Comparison of ENCODE assay signal across 11 cellular contexts in the genomic region with DNA sequence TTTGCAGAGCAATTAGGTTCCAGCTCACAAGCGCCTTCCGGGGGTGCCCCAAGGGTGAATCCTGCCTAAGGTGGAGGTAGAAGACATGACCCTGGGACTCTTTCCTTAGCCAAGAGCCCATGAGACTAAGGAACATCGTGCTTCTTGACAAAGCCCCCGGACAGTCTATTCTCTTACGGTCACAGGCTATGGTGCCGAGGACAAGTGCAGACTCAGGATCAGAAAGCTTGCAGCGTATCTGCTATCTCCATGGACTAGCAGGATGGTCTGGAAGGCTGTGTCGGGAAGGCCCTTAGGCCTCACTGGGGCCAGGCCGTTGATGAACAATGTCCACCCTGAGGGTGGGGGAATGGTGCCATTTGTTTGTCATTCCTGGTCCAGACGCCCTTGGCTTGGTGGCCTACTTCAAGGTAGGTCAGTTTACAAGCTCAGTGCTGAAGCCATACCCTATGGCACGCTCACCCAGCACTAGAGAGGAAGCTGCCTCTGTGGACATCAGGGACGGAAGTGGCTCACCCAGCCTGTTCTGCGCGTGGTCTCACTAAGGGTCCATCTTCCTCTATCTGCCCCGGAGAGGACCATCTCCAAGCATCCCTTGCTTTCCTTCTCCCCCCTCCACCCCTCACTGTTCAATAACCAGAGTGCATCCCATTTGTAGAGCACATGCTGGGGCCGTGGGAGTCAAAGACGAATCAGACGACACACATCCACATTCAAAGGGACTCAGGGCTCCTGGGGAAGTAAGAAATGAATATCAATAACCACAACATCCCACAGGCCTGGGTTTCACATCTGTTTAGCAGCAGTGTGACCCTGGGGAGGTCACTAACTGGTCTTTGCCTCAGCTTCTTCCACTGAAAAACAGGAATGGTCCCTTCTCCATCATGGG. TPM values are rescaled to one million over a fixed set of nuclear protein-coding genes. Genes with fewer than 3 reads are reported as not detected.
A peak's percentile ranks its signal among the peaks of the same experiment; 100 is the strongest.
DNase-seq lines count a peak whose midpoint lies in the region; ATAC-seq and TF ChIP-seq lines count a peak whose summit lies in the region.
"Had no signal": no experiment of that assay in that cellular context is flagged by ENCODE, and none has a peak within 500 bp of the region (broad histone marks: within the 10 kb centered on the region; RNA-seq: fewer than 3 reads in every experiment).

No MANE protein-coding gene starts in this region.

- H3K4me1 ChIP-seq in aorta (ENCODE audit: control insufficient read depth in 1 of 2, insufficient read depth in 2 of 2, low read length in 2 of 2) (no peaks in the 10 kb centered on the region), OCI-LY7 (ENCODE audit: insufficient read depth, low read length, poor library complexity, severe bottlenecking) (no peaks in the 10 kb centered on the region)
- H3K4me1 ChIP-seq: SJSA1 had no signal

- peaks cover 0 to 8% of the 10 kb centered on the region in 2 donors for H3K36me3 ChIP-seq in aorta (ENCODE audit: control insufficient read depth in 1 of 2, insufficient read depth in 2 of 2, low read length in 1 of 2)
- H3K36me3 ChIP-seq in OCI-LY7 (ENCODE audit: insufficient read depth, low read length), result peaks cover 6% of the 10 kb centered on the region; the same call in 1 of the 2 replicates

- H3K4me3 ChIP-seq in aorta (ENCODE audit: low read length in 2 of 2), result no peak overlapping the region
- no peak overlapping the region for H3K4me3 ChIP-seq in OCI-LY7 (ENCODE audit: low read depth, low read length, poor library complexity, severe bottlenecking)
- H3K4me3 ChIP-seq: SJSA1 had no signal

- peak in 2 of 3 donors; percentile 29 to 33 for DNase-seq in stimulated activated CD4-positive, alpha-beta T cell treated with anti-CD3 and anti-CD28 coated beads, Interleukin-12 subunit alpha, Interleukin-12 subunit beta, amount 100 ng/mL, for 48 hours (ENCODE audit: low read depth in 2 of 3, low spot score in 1 of 3)
- DNase-seq in stimulated activated CD4-positive, alpha-beta T cell treated with anti-CD3 and anti-CD28 coated beads, Interleukin-4, amount 100 ng/mL, for 1 hour, result no peak
- DNase-seq in glutamatergic neuron (no peak), aorta (peak in 1 of 2 donors; percentile 49), cortex of kidney (lab: John Stamatoyannopoulos, UW) (no peak), OCI-LY7 (ENCODE audit: low spot score) (no peak)

- no peaks in the 10 kb centered on the region for H3K9me2 ChIP-seq in OCI-LY7 (ENCODE audit: insufficient read depth, low read length)

- 80 to 83% methylated on average over 18 of the region's 18 CpGs for WGBS in aorta, 2 donors

- no peak for TF ChIP-seq CTCF in glutamatergic neuron (IDR thresholded peaks at IDR 0.05; ENCODE audit: partially characterized antibody, unreplicated experiment)
- TF ChIP-seq CTCF in OCI-LY7 (conservative IDR thresholded peaks at IDR 0.05; ENCODE audit: low read length), result no peak

- POLR2A ChIA-PET in OCI-LY7 (lab: Charles Lee), result no interaction called here

- ATAC-seq in HG03135 (IDR thresholded peaks at IDR 0.05; ENCODE audit: unreplicated experiment), result peak; percentile 62
- ATAC-seq in aorta (ENCODE audit: low FRiP score), result peak; percentile 65
- ATAC-seq in GM19328 (IDR thresholded peaks at IDR 0.05; ENCODE audit: unreplicated experiment), result no peak

- H3K79me2 ChIP-seq in OCI-LY7 (ENCODE audit: insufficient read depth, low read depth, low read length), result no peaks in the 10 kb centered on the region

- no peaks in the 10 kb centered on the region for H3K9me3 Mint-ChIP-seq in glutamatergic neuron (ENCODE audit: unreplicated experiment)

- H3K4me3 Mint-ChIP-seq in glutamatergic neuron (ENCODE audit: unreplicated experiment), result no peak overlapping the region

- CTCF ChIA-PET in OCI-LY7 (lab: Charles Lee; ENCODE audit: unreplicated experiment), result no interaction called here

- BruUV-seq in OCI-LY7 (replicated peaks; lab: Mats Ljungman, UMichigan), result no TSS peak

- H3K36me3 Mint-ChIP-seq in glutamatergic neuron (ENCODE audit: unreplicated experiment), result peaks cover 3% of the 10 kb centered on the region

- H3K9me3 ChIP-seq in aorta (ENCODE audit: control insufficient read depth, low read length) (no peaks in the 10 kb centered on the region), OCI-LY7 (ENCODE audit: low read length) (no peaks in the 10 kb centered on the region)
- H3K9me3 ChIP-seq: SJSA1 had no signal

- H3K4me2 ChIP-seq in OCI-LY7 (ENCODE audit: low read length), result no peak overlapping the region
- H3K4me2 ChIP-seq: KMS-11 had no signal

- H3K27me3 ChIP-seq in aorta (ENCODE audit: control insufficient read depth in 1 of 2, insufficient read depth in 2 of 2, low read length in 1 of 2), result no peaks in the 10 kb centered on the region
- H3K27me3 ChIP-seq: SJSA1 had no signal

- intact Hi-C loops in aorta (cut with DNase I) (no loop called here), OCI-LY7 (cut with micrococcal nuclease; ENCODE audit: unreplicated experiment) (no loop called here)

- H3K27ac ChIP-seq in aorta (ENCODE audit: low read depth in 1 of 2, low read length in 2 of 2), result no peak overlapping the region
- H3K27ac ChIP-seq in OCI-LY7 (ENCODE audit: low read depth, low read length, poor library complexity, severe bottlenecking), result no peak overlapping the region
- H3K27ac ChIP-seq: KMS-11, SJSA1 had no signal

- H2AFZ ChIP-seq in OCI-LY7 (ENCODE audit: low read length), result no peak overlapping the region

- H3K27ac Mint-ChIP-seq in glutamatergic neuron (ENCODE audit: unreplicated experiment), result peak overlapping the region; percentile 69

- no peaks in the 10 kb centered on the region for H4K20me1 ChIP-seq in OCI-LY7 (ENCODE audit: insufficient read depth, low read length)

- H3K27me3 Mint-ChIP-seq in glutamatergic neuron (ENCODE audit: unreplicated experiment), result peaks cover 3% of the 10 kb centered on the region

- H3K4me1 Mint-ChIP-seq in glutamatergic neuron (ENCODE audit: low read depth, unreplicated experiment), result peaks cover 15% of the 10 kb centered on the region

RNA-seq across cellular contexts. Expression of gene IQSEC3, which starts 45.0 kb away (rescaled TPM):
- 41.4 TPM for total RNA-seq in glutamatergic neuron (ENCODE audit: unreplicated experiment)
- total RNA-seq in aorta, result 1 to 10 TPM; 3.0 to 6.4 TPM
- polyA plus RNA-seq in aorta, result under 1 TPM in 1 of 2 donors, not detected in 1; 0.15 TPM
- 0.05 TPM in 1 of 2 replicates, not detected in the other for total RNA-seq in OCI-LY7 (2014; rRNA removed; shearing (Covaris generic))
- not detected in 2 replicates for total RNA-seq in OCI-LY7 (2022)
- total RNA-seq: pulmonary artery endothelial cell, SJSA1 had no signal

Comparison
In these comparisons a context has a peak if more than half of its experiments do, and no peak if none do; other contexts are left out.
1. DNase-seq: peak in stimulated activated CD4-positive, alpha-beta T cell treated with anti-CD3 and anti-CD28 coated beads, Interleukin-12 subunit alpha, Interleukin-12 subunit beta, amount 100 ng/mL, for 48 hours (2 of 3); none in stimulated activated CD4-positive, alpha-beta T cell treated with anti-CD3 and anti-CD28 coated beads, Interleukin-4, amount 100 ng/mL, for 1 hour (single experiment), glutamatergic neuron (single experiment), cortex of kidney (single experiment) and OCI-LY7 (single experiment).